ENCODE assay signal across 14 cellular contexts in genomic region chr12:124411953-124412645, GRCh38.
A peak's percentile ranks its signal among the peaks of the same experiment; 100 is the strongest.
DNase-seq lines count a peak whose midpoint lies in the region; ATAC-seq and TF ChIP-seq lines count a peak whose summit lies in the region.
"Had no signal": no experiment of that assay in that cellular context is flagged by ENCODE, and none has a peak within 500 bp of the region (broad histone marks: within the 10 kb centered on the region; RNA-seq: fewer than 3 reads in every experiment).

No MANE protein-coding gene starts in this region.

- no peak overlapping the region for H3K4me3 ChIP-seq in esophagus muscularis mucosa
- H3K4me3 ChIP-seq in neural progenitor cell = no peak overlapping the region
- no peak overlapping the region for H3K4me3 ChIP-seq in urinary bladder (ENCODE audit: low read depth, low read length)
- H3K4me3 ChIP-seq: left lung had no signal

- CTCF ChIA-PET in RWPE1 (lab: Yijun Ruan, JAX) = interaction anchor here (0.6 to 1.2 kb wide), 2 partner anchors 13 to 299 kb away, joined by 3 to 6 read pairs; no protein-coding TSS in a partner anchor

- H3K9ac ChIP-seq in neural progenitor cell = no peak overlapping the region

- no peak for TF ChIP-seq EP300 in esophagus muscularis mucosa (IDR thresholded peaks at IDR 0.05)

- intact Hi-C loops in esophagus muscularis mucosa (cut with DNase I) = no loop called here

- H3K4me3 Mint-ChIP-seq in neural progenitor cell = no peak overlapping the region
- H3K4me3 Mint-ChIP-seq: effector memory CD8-positive, alpha-beta T cell had no signal

- H3K36me3 ChIP-seq in esophagus muscularis mucosa = peaks cover 0 to 59% (median 30%) of the 10 kb centered on the region in 4 donors
- H3K36me3 ChIP-seq in neural progenitor cell = no peaks in the 10 kb centered on the region
- H3K36me3 ChIP-seq in urinary bladder (ENCODE audit: insufficient read depth) = no peaks in the 10 kb centered on the region

- no peak for ATAC-seq in HG03442 (IDR thresholded peaks at IDR 0.05; ENCODE audit: unreplicated experiment)
- ATAC-seq: effector memory CD8-positive, alpha-beta T cell had no signal

- H3K9me3 ChIP-seq in esophagus muscularis mucosa (no peaks in the 10 kb centered on the region), neural progenitor cell (ENCODE audit: low read depth) (no peaks in the 10 kb centered on the region)
- H3K9me3 ChIP-seq: left lung had no signal

- peaks cover 32% of the 10 kb centered on the region for H3K4me1 Mint-ChIP-seq in neural progenitor cell

- no peaks in the 10 kb centered on the region for H3F3A ChIP-seq in neural progenitor cell (ENCODE audit: low read depth)

- DNase-seq in RWPE1 (ENCODE audit: low spot score) = no peak
- no peak for DNase-seq in esophagus muscularis mucosa (ENCODE audit: extremely low spot score)
- no peak for DNase-seq in neural progenitor cell (ENCODE audit: low spot score)
- no peak for DNase-seq in NCI-H748 treated with DMSO at 0.1 percent for 48 hours (lab: John Stamatoyannopoulos, UW)
- DNase-seq in NCI-H510A (lab: John Stamatoyannopoulos, UW) = no peak
- DNase-seq: activated CD8-positive, alpha-beta memory T cell treated with anti-CD3 and anti-CD28 coated beads, Interleukin-2, amount 50 U/mL, for 4 hours; effector memory CD8-positive, alpha-beta T cell; left lung; NCI-H1436; NCI-H526 treated with DMSO at 0.1 percent for 48 hours; stimulated activated CD4-positive, alpha-beta T cell treated with anti-CD3 and anti-CD28 coated beads, Interleukin-4, amount 100 ng/mL, for 24 hours; stimulated activated naive CD4-positive, alpha-beta T cell treated with Interleukin-2 at 50 U/mL for 16 hours had no signal

- H3K27me3 ChIP-seq in esophagus muscularis mucosa (no peaks in the 10 kb centered on the region), neural progenitor cell (no peaks in the 10 kb centered on the region)
- H3K27me3 ChIP-seq: left lung had no signal

- TF ChIP-seq CTCF in RWPE1 (conservative IDR thresholded peaks at IDR 0.05; ENCODE audit: low read depth) (no peak), esophagus muscularis mucosa (IDR thresholded peaks at IDR 0.05) (no peak), neural progenitor cell (IDR thresholded peaks at IDR 0.05) (no peak)

- H3K36me3 Mint-ChIP-seq in neural progenitor cell = peaks cover 6% of the 10 kb centered on the region

- no peak overlapping the region for H3K4me2 ChIP-seq in neural progenitor cell

- H3K4me1 ChIP-seq in esophagus muscularis mucosa = peaks cover 52 to 92% (median 86%) of the 10 kb centered on the region in 4 donors
- H3K4me1 ChIP-seq in neural progenitor cell = peaks cover 18% of the 10 kb centered on the region
- H3K4me1 ChIP-seq in urinary bladder (ENCODE audit: insufficient read depth) = no peaks in the 10 kb centered on the region

- H4K20me1 ChIP-seq in neural progenitor cell (ENCODE audit: low read depth) = peaks cover 21% of the 10 kb centered on the region

- no peak overlapping the region for H2AFZ ChIP-seq in neural progenitor cell (replicated peaks)

- peaks cover under 1% of the 10 kb centered on the region for H3K79me2 ChIP-seq in neural progenitor cell (ENCODE audit: low read depth)

- peak overlapping the region; percentile 95 for H3K27ac ChIP-seq in RWPE1
- H3K27ac ChIP-seq in esophagus muscularis mucosa (replicated peaks in 1 of 4) = peak overlapping the region; percentile 74 to 96 (median 84)
- H3K27ac ChIP-seq in neural progenitor cell = no peak overlapping the region
- H3K27ac ChIP-seq in urinary bladder (ENCODE audit: low read depth) = peak overlapping the region; percentile 64

- POLR2A ChIA-PET in RWPE1 (lab: Yijun Ruan, JAX; ENCODE audit: low non-redundant PET) = no interaction called here

- H3K27ac Mint-ChIP-seq in neural progenitor cell = peak overlapping the region; percentile 33

- TF ChIP-seq POLR2A in esophagus muscularis mucosa (IDR thresholded peaks at IDR 0.05; ENCODE audit: low read depth) = no peak

- H3K27me3 Mint-ChIP-seq in neural progenitor cell (ENCODE audit: insufficient read depth, low read depth) = peaks cover 3% of the 10 kb centered on the region
- H3K27me3 Mint-ChIP-seq: effector memory CD8-positive, alpha-beta T cell had no signal

- WGBS in esophagus muscularis mucosa = 59% methylated on average over 14 of the region's 22 CpGs
- 67% methylated on average over 22 of the region's 22 CpGs for WGBS in urinary bladder

- H3K9me3 Mint-ChIP-seq in neural progenitor cell = no peaks in the 10 kb centered on the region
- H3K9me3 Mint-ChIP-seq: effector memory CD8-positive, alpha-beta T cell had no signal
